20 cellular contexts compared by ENCODE assay signal in the genomic region with DNA sequence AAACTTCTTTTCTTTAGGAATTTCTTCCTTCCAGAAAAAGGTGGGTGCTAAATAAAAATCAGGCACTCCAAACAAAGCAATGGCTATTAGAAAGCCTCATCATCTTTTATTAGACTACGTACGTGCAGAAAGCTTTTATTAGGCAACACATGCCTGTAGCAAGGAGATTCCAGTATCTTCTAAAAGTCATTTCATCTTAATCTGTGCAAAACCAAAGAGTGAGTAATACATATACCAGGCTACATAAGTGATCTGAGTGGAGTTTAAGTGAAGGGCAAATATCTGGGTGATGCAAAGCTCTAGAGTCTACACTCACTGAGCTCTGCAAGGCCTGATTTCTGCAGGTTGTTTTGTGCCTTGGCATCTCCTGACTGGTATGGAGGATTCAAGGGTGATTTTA.
"Had no signal": no experiment of that assay in that cellular context is flagged by ENCODE, and none has a peak within 500 bp of the region (broad histone marks: within the 10 kb centered on the region; RNA-seq: fewer than 3 reads in every experiment).

No MANE protein-coding gene starts in this region.

- H3K27ac Mint-ChIP-seq: activated B cell treated with CpG ODN at 0.5 μM for 24 hours; activated CD4-positive, alpha-beta T cell treated with anti-CD3 and anti-CD28 coated beads, Interleukin-2, amount 10 ng/mL, durations not matched to agents 7 days and 5 days; activated naive CD8-positive, alpha-beta T cell treated with anti-CD3 and anti-CD28 coated beads, Interleukin-2, amount 10 ng/mL, durations not matched to agents 7 days and 5 days; dendritic cell treated with granulocyte-macrophage colony-stimulating factor and Interleukin-4, amounts not matched to agents 40 ng/mL and 50 ng/mL, for 4 days; natural killer cell treated with Interleukin-12 subunit alpha and Interleukin-12 subunit beta and Interleukin-15 and Interleukin-18, amount 100 ng/mL, for 72 hours; progenitor cell of endocrine pancreas; T-helper 1 cell treated with Interleukin-12 subunit alpha and Interleukin-12 subunit beta and Interleukin-4 antibody, amounts not matched to agents 30 μg/mL and 1 μg/mL, for 36 hours had no signal

- H3K27me3 Mint-ChIP-seq: activated B cell treated with CpG ODN at 0.5 μM for 24 hours; activated CD4-positive, alpha-beta T cell treated with anti-CD3 and anti-CD28 coated beads, Interleukin-2, amount 10 ng/mL, durations not matched to agents 7 days and 5 days; activated naive CD8-positive, alpha-beta T cell treated with anti-CD3 and anti-CD28 coated beads, Interleukin-2, amount 10 ng/mL, durations not matched to agents 7 days and 5 days; dendritic cell treated with granulocyte-macrophage colony-stimulating factor and Interleukin-4, amounts not matched to agents 40 ng/mL and 50 ng/mL, for 4 days; effector memory CD8-positive, alpha-beta T cell; natural killer cell treated with Interleukin-12 subunit alpha and Interleukin-12 subunit beta and Interleukin-15 and Interleukin-18, amount 100 ng/mL, for 72 hours; progenitor cell of endocrine pancreas had no signal

- H3K4me3 Mint-ChIP-seq: activated B cell treated with CpG ODN at 0.5 μM for 24 hours; activated CD4-positive, alpha-beta T cell treated with anti-CD3 and anti-CD28 coated beads, Interleukin-2, amount 10 ng/mL, durations not matched to agents 7 days and 5 days; activated naive CD8-positive, alpha-beta T cell treated with anti-CD3 and anti-CD28 coated beads, Interleukin-2, amount 10 ng/mL, durations not matched to agents 7 days and 5 days; dendritic cell treated with granulocyte-macrophage colony-stimulating factor and Interleukin-4, amounts not matched to agents 40 ng/mL and 50 ng/mL, for 4 days; effector memory CD8-positive, alpha-beta T cell; natural killer cell treated with Interleukin-12 subunit alpha and Interleukin-12 subunit beta and Interleukin-15 and Interleukin-18, amount 100 ng/mL, for 72 hours; T-helper 1 cell treated with Interleukin-12 subunit alpha and Interleukin-12 subunit beta and Interleukin-4 antibody, amounts not matched to agents 30 μg/mL and 1 μg/mL, for 36 hours had no signal

- ATAC-seq: effector memory CD8-positive, alpha-beta T cell; left lobe of liver; natural killer cell treated with Interleukin-12 subunit alpha and Interleukin-12 subunit beta and Interleukin-15 and Interleukin-18, amount 100 ng/mL, for 72 hours; upper lobe of right lung had no signal

- DNase-seq: activated B cell treated with CpG ODN at 0.5 μM for 24 hours; activated CD4-positive, alpha-beta T cell treated with anti-CD3 and anti-CD28 coated beads, Interleukin-2, amount 10 ng/mL, durations not matched to agents 7 days and 5 days; activated gamma-delta T cell; activated naive CD8-positive, alpha-beta T cell treated with anti-CD3 and anti-CD28 coated beads, Interleukin-2, amount 10 ng/mL, durations not matched to agents 7 days and 5 days; aorta; effector memory CD8-positive, alpha-beta T cell; islet precursor cell; mesenchymal stem cell; occipital lobe; stimulated activated CD4-positive, alpha-beta T cell treated with anti-CD3 and anti-CD28 coated beads, Interleukin-4, amount 100 ng/mL, for 4 hours; stimulated activated CD8-positive, alpha-beta memory T cell treated with anti-CD3 and anti-CD28 coated beads, Interleukin-4, amount 100 ng/mL, for 48 hours; stomach; upper lobe of right lung had no signal

- H3K27ac ChIP-seq: right atrium auricular region, thoracic aorta, upper lobe of right lung had no signal

- H3K9me3 Mint-ChIP-seq: activated B cell treated with CpG ODN at 0.5 μM for 24 hours; activated CD4-positive, alpha-beta T cell treated with anti-CD3 and anti-CD28 coated beads, Interleukin-2, amount 10 ng/mL, durations not matched to agents 7 days and 5 days; activated naive CD8-positive, alpha-beta T cell treated with anti-CD3 and anti-CD28 coated beads, Interleukin-2, amount 10 ng/mL, durations not matched to agents 7 days and 5 days; dendritic cell treated with granulocyte-macrophage colony-stimulating factor and Interleukin-4, amounts not matched to agents 40 ng/mL and 50 ng/mL, for 4 days; effector memory CD8-positive, alpha-beta T cell; natural killer cell treated with Interleukin-12 subunit alpha and Interleukin-12 subunit beta and Interleukin-15 and Interleukin-18, amount 100 ng/mL, for 72 hours; T-helper 1 cell treated with Interleukin-12 subunit alpha and Interleukin-12 subunit beta and Interleukin-4 antibody, amounts not matched to agents 30 μg/mL and 1 μg/mL, for 36 hours had no signal
